Comparison of ENCODE assay signal across 17 cellular contexts in genomic region chr1:2253797-2254480, GRCh38. TPM values are rescaled to one million over a fixed set of nuclear protein-coding genes. Genes with fewer than 3 reads are reported as not detected.
DNase-seq lines count a peak whose midpoint lies in the region; ATAC-seq and TF ChIP-seq lines count a peak whose summit lies in the region.
"Had no signal": no experiment of that assay in that cellular context is flagged by ENCODE, and none has a peak within 500 bp of the region (broad histone marks: within the 10 kb centered on the region; RNA-seq: fewer than 3 reads in every experiment).

No MANE protein-coding gene starts in this region.

- H3K27me3 Mint-ChIP-seq in activated T-cell treated with anti-CD3 and anti-CD28 coated beads, Interleukin-2, amount 50 U/mL, for 72 hours (ENCODE audit: low read depth) = no peaks in the 10 kb centered on the region
- no peaks in the 10 kb centered on the region for H3K27me3 Mint-ChIP-seq in Caco-2 (ENCODE audit: insufficient read depth, unreplicated experiment)

- H3K27ac ChIP-seq in ascending aorta = peak overlapping the region; percentile 83 to 89
- H3K27ac ChIP-seq in osteoblast (ENCODE audit: low read depth, low read length) = no peak overlapping the region
- H3K27ac ChIP-seq: brain microvascular endothelial cell had no signal

- no peak overlapping the region for H3K4me2 ChIP-seq in osteoblast (ENCODE audit: insufficient read depth, low read length)

- H3K9me3 ChIP-seq in ascending aorta (peaks cover 0 to 8% of the 10 kb centered on the region in 2 donors), osteoblast (ENCODE audit: low read depth, low read length) (no peaks in the 10 kb centered on the region), Caco-2 (no peaks in the 10 kb centered on the region)

- H3K36me3 ChIP-seq in GM06990 (ENCODE audit: control insufficient read depth, insufficient read depth, low read length) (peaks cover 2% of the 10 kb centered on the region; the same call in 1 of the 2 replicates), ascending aorta (peaks cover 0 to 9% of the 10 kb centered on the region in 2 donors), osteoblast (ENCODE audit: insufficient read depth, low read length) (peaks cover 14% of the 10 kb centered on the region), Caco-2 (ENCODE audit: control insufficient read depth, insufficient read depth, low read length) (peaks cover 2% of the 10 kb centered on the region; the same call in 1 of the 2 replicates)

- no peak for DNase-seq in activated T-cell treated with anti-CD3 and anti-CD28 coated beads, Interleukin-2, amount 50 U/mL, for 72 hours
- no peak for DNase-seq in activated T-cell treated with anti-CD3 and anti-CD28 coated beads for 4 hours
- DNase-seq in GM06990 (ENCODE audit: extremely low read depth, insufficient read length) = peak; percentile 5
- DNase-seq in ascending aorta (ENCODE audit: low spot score in 2 of 2) = no peak
- DNase-seq in osteoblast (ENCODE audit: insufficient read length, low spot score, missing footprints) = peak; percentile 73
- no peak for DNase-seq in Caco-2
- DNase-seq: brain microvascular endothelial cell; dorsolateral prefrontal cortex; MM.1S; NCI-H1694; NCI-H2227 treated with DMSO at 0.1 percent for 48 hours; stimulated activated naive CD4-positive, alpha-beta T cell had no signal

- ATAC-seq in activated T-cell treated with anti-CD3 and anti-CD28 coated beads, Interleukin-2, amount 50 U/mL, for 72 hours (replicated peaks in 1 of 2) = no peak
- no peak for ATAC-seq in GM18517 (IDR thresholded peaks at IDR 0.05; ENCODE audit: unreplicated experiment)
- ATAC-seq in HG02571 (IDR thresholded peaks at IDR 0.05; ENCODE audit: unreplicated experiment) = no peak
- ATAC-seq: Panc1 had no signal

- H3K4me3 ChIP-seq in GM06990 (replicated peaks; ENCODE audit: low read depth, low read length) (no peak overlapping the region), ascending aorta (no peak overlapping the region), osteoblast (ENCODE audit: insufficient read depth, low read length) (no peak overlapping the region), Caco-2 (ENCODE audit: low read depth, low read length) (no peak overlapping the region)
- H3K4me3 ChIP-seq: dorsolateral prefrontal cortex, esophagus muscularis mucosa had no signal

- TF ChIP-seq CTCF in GM06990 (IDR thresholded peaks at IDR 0.05; ENCODE audit: insufficient read depth, low read length, poor library complexity, severe bottlenecking) (no peak), ascending aorta (IDR thresholded peaks at IDR 0.05) (no peak), osteoblast (IDR thresholded peaks at IDR 0.05; ENCODE audit: extremely low read depth, low read depth, low read length) (no peak), Caco-2 (IDR thresholded peaks at IDR 0.05; ENCODE audit: insufficient read depth in 1 of 2, low read depth in 1 of 2, low read length in 1 of 2, severe bottlenecking in 1 of 2, unreplicated experiment in 1 of 2) (no peak)

- H3K4me1 Mint-ChIP-seq in activated T-cell treated with anti-CD3 and anti-CD28 coated beads, Interleukin-2, amount 50 U/mL, for 72 hours (ENCODE audit: low read depth) = peaks cover 44% of the 10 kb centered on the region
- H3K4me1 Mint-ChIP-seq in Caco-2 (ENCODE audit: low read depth, unreplicated experiment) = peaks cover 6% of the 10 kb centered on the region

- H3K4me1 ChIP-seq in ascending aorta = peaks cover 29 to 83% of the 10 kb centered on the region in 2 donors
- peaks cover 16% of the 10 kb centered on the region for H3K4me1 ChIP-seq in osteoblast (ENCODE audit: insufficient read depth, low read length)
- peaks cover 11% of the 10 kb centered on the region for H3K4me1 ChIP-seq in Caco-2

- no TSS peak for BruUV-seq in Caco-2 (replicated peaks; lab: Mats Ljungman, UMichigan)

- intact Hi-C loops in ascending aorta (cut with DNase I) = loop anchor here (2.0 kb wide), 1 partner anchor 15 kb away; no protein-coding TSS in a partner anchor
- intact Hi-C loops in Caco-2 (cut with micrococcal nuclease; ENCODE audit: unreplicated experiment) = loop anchor here (10.0 kb wide), 1 partner anchor 61 kb away; no protein-coding TSS in a partner anchor

- H4K20me1 ChIP-seq in osteoblast (ENCODE audit: insufficient read depth, low read length) = peaks cover 95% of the 10 kb centered on the region

- no peaks in the 10 kb centered on the region for H3K27me3 ChIP-seq in GM06990 (replicated peaks; ENCODE audit: control insufficient read depth, insufficient read depth, low read length)
- no peaks in the 10 kb centered on the region for H3K27me3 ChIP-seq in ascending aorta
- H3K27me3 ChIP-seq in osteoblast (ENCODE audit: insufficient read depth, low read length) = no peaks in the 10 kb centered on the region
- H3K27me3 ChIP-seq in Caco-2 (replicated peaks; ENCODE audit: control insufficient read depth, insufficient read depth, low read length) = no peaks in the 10 kb centered on the region
- H3K27me3 ChIP-seq: brain microvascular endothelial cell, dorsolateral prefrontal cortex, esophagus muscularis mucosa had no signal

- POLR2A ChIA-PET in Caco-2 (lab: Charles Lee) = no interaction called here

- peaks cover 3 to 17% of the 10 kb centered on the region in 2 donors for H3K36me3 Mint-ChIP-seq in activated T-cell treated with anti-CD3 and anti-CD28 coated beads, Interleukin-2, amount 50 U/mL, for 72 hours (ENCODE audit: insufficient read depth in 2 of 2)
- H3K36me3 Mint-ChIP-seq in Caco-2 (ENCODE audit: insufficient read depth, unreplicated experiment) = peaks cover 23% of the 10 kb centered on the region

- no peak overlapping the region for H3K4me3 Mint-ChIP-seq in activated T-cell treated with anti-CD3 and anti-CD28 coated beads, Interleukin-2, amount 50 U/mL, for 72 hours
- H3K4me3 Mint-ChIP-seq in Caco-2 (ENCODE audit: unreplicated experiment) = no peak overlapping the region
- H3K4me3 Mint-ChIP-seq: nephron had no signal

- no peak overlapping the region for H2AFZ ChIP-seq in osteoblast (ENCODE audit: low read length)

- CTCF ChIA-PET in Caco-2 (lab: Charles Lee) = no interaction called here

- peaks cover 0 to 1% of the 10 kb centered on the region in 2 donors for H3K9me3 Mint-ChIP-seq in activated T-cell treated with anti-CD3 and anti-CD28 coated beads, Interleukin-2, amount 50 U/mL, for 72 hours
- H3K9me3 Mint-ChIP-seq in Caco-2 (ENCODE audit: unreplicated experiment) = no peaks in the 10 kb centered on the region
- H3K9me3 Mint-ChIP-seq: nephron had no signal

- peaks cover 99% of the 10 kb centered on the region for H3K79me2 ChIP-seq in osteoblast (ENCODE audit: insufficient read depth, low read length)

- H3K27ac Mint-ChIP-seq in activated T-cell treated with anti-CD3 and anti-CD28 coated beads, Interleukin-2, amount 50 U/mL, for 72 hours = peak overlapping the region; percentile 66
- H3K27ac Mint-ChIP-seq in Caco-2 (ENCODE audit: unreplicated experiment) = no peak overlapping the region

RNA-seq across cellular contexts. Expression of gene SKI, which starts 25.8 kb away (rescaled TPM):
- 10 to 100 TPM; 28.5 to 32.3 TPM for total RNA-seq in activated T-cell treated with anti-CD3 and anti-CD28 coated beads, Interleukin-2, amount 50 U/mL, for 72 hours
- total RNA-seq in ascending aorta (139 TPM), osteoblast (48.9 TPM in 2 replicates), Caco-2 (2022) (38.2 and 39.8 TPM in 2 replicates)

RNA-seq across cellular contexts. Expression of gene FAAP20, which starts 59.4 kb away (rescaled TPM):
- 10 to 100 TPM; 74.6 to 80.4 TPM for total RNA-seq in activated T-cell treated with anti-CD3 and anti-CD28 coated beads, Interleukin-2, amount 50 U/mL, for 72 hours
- total RNA-seq in ascending aorta = 38.3 TPM
- total RNA-seq in osteoblast = 18.6 and 25.3 TPM in 2 replicates
- total RNA-seq in Caco-2 (2022) = 62.5 and 72.4 TPM in 2 replicates

Comparison
In these comparisons a context has a peak if more than half of its experiments do, and no peak if none do; other contexts are left out.
1. DNase-seq: peak in GM06990 (single experiment) and osteoblast (single experiment); none in activated T-cell treated with anti-CD3 and anti-CD28 coated beads, Interleukin-2, amount 50 U/mL, for 72 hours (0 of 2), activated T-cell treated with anti-CD3 and anti-CD28 coated beads for 4 hours (single experiment), ascending aorta (0 of 2) and Caco-2 (0 of 2).